Comparison of ENCODE assay signal across 14 cellular contexts in genomic region chr18:48803518-48803917, GRCh38.
A peak's percentile ranks its signal among the peaks of the same experiment; 100 is the strongest.
DNase-seq lines count a peak whose midpoint lies in the region; ATAC-seq, FAIRE-seq and TF ChIP-seq lines count a peak whose summit lies in the region.
"Had no signal": no experiment of that assay in that cellular context is flagged by ENCODE, and none has a peak within 500 bp of the region (broad histone marks: within the 10 kb centered on the region; RNA-seq: fewer than 3 reads in every experiment).

No MANE protein-coding gene starts in this region.

- peaks cover 2 to 4% of the 10 kb centered on the region in 2 experiments for H4K20me1 ChIP-seq in H1 (replicated peaks in 1 of 2; ENCODE audit: control insufficient read depth in 1 of 2, insufficient read depth in 2 of 2, low read length in 2 of 2)
- H4K20me1 ChIP-seq: BLaER1 treated with 17β-estradiol and CSF1 and Interleukin-3, amounts not matched to agents 10 nM and 100 nM had no signal

- FAIRE-seq in GM19239 (lab: Jason Lieb, UNC) (peak; percentile 40), H1 (lab: Jason Lieb, UNC) (no peak)

- no peak overlapping the region for H2BK20ac ChIP-seq in H1 (ENCODE audit: low read length)

- whole genome bisulfite sequencing in H1 (ENCODE audit: extremely low coverage in 1 of 2, insufficient coverage in 1 of 2, insufficient read length in 1 of 2, insufficient replicate concordance in 2 of 2, low coverage in 1 of 2, low lambda C conversion rate in 2 of 2, missing lambda C conversion rate in 1 of 2), 2 experiments, result 68% methylated on average over 3 of the region's 3 CpGs; no CpG with 5 or more reads in 1 of the 2 experiments
- 88% methylated on average over 3 of the region's 3 CpGs for WGBS in psoas muscle, 3 donors

- intact Hi-C loops in activated CD8-positive, alpha-beta T cell treated with anti-CD3 and anti-CD28 coated beads for 36 hours (cut with micrococcal nuclease), result no loop called here
- intact Hi-C loops in psoas muscle (cut with DNase I), result no loop called here

- no peak overlapping the region for H3K27ac ChIP-seq in H1 (ENCODE audit: low read depth, low read length)
- peak overlapping the region; percentile 71 for H3K27ac ChIP-seq in psoas muscle
- H3K27ac ChIP-seq: BLaER1 treated with 17β-estradiol and CSF1 and Interleukin-3, amounts not matched to agents 10 nM and 100 nM had no signal

- H3K4me2 ChIP-seq in H1 (ENCODE audit: insufficient read depth in 1 of 2, low read depth in 2 of 2, low read length in 2 of 2), result no peak overlapping the region

- H2BK15ac ChIP-seq in H1 (ENCODE audit: low read length), result no peak overlapping the region

- no peaks in the 10 kb centered on the region for H3K9me3 ChIP-seq in H1 (ENCODE audit: insufficient read depth in 2 of 2, low read depth in 1 of 2, low read length in 1 of 2)
- H3K9me3 ChIP-seq in psoas muscle, result no peaks in the 10 kb centered on the region
- H3K9me3 ChIP-seq: Peyer's patch had no signal

- no peak overlapping the region for H4K91ac ChIP-seq in H1 (replicated peaks; ENCODE audit: insufficient read length, low read length)

- no peak for ATAC-seq in activated CD8-positive, alpha-beta T cell treated with anti-CD3 and anti-CD28 coated beads for 36 hours
- no peak for ATAC-seq in psoas muscle
- ATAC-seq: stimulated activated naive CD8-positive, alpha-beta T cell treated with anti-CD3 and anti-CD28 coated beads, Interleukin-15, amount 100 ng/mL, for 72 hours had no signal

- no peak overlapping the region for H3K23ac ChIP-seq in H1 (ENCODE audit: insufficient read length)

- no peak overlapping the region for H2BK120ac ChIP-seq in H1 (replicated peaks; ENCODE audit: low read depth, low read length)

- no peak overlapping the region for H2BK5ac ChIP-seq in H1 (ENCODE audit: low read depth, low read length)

- H3K36me3 ChIP-seq in H1 (ENCODE audit: control insufficient read depth in 2 of 4, insufficient read depth in 4 of 4, low read length in 3 of 4) (no peaks in the 10 kb centered on the region), psoas muscle (ENCODE audit: insufficient read depth in 1 of 2, low read depth in 1 of 2) (no peaks in the 10 kb centered on the region)
- H3K36me3 ChIP-seq: Peyer's patch had no signal

- H3K14ac ChIP-seq in H1 (ENCODE audit: insufficient read length), result no peak overlapping the region

- no peaks in the 10 kb centered on the region for H3K36me3 Mint-ChIP-seq in activated CD8-positive, alpha-beta T cell treated with anti-CD3 and anti-CD28 coated beads for 36 hours (ENCODE audit: low read depth)
- H3K36me3 Mint-ChIP-seq in progenitor cell of endocrine pancreas (ENCODE audit: insufficient read depth), result no peaks in the 10 kb centered on the region

- no peaks in the 10 kb centered on the region for H3K79me1 ChIP-seq in H1 (ENCODE audit: low read depth, low read length)

- no peak overlapping the region for H2AFZ ChIP-seq in H1 (ENCODE audit: low read length)

- H4K8ac ChIP-seq in H1 (ENCODE audit: extremely low read depth, insufficient read depth, low read length), result no peak overlapping the region

- no peaks in the 10 kb centered on the region for H3K23me2 ChIP-seq in H1 (ENCODE audit: low read depth, low read length)

- no peak for TF ChIP-seq POLR2A in H1 (IDR thresholded peaks at IDR 0.05; ENCODE audit: control extremely low read depth in 1 of 2, low read depth in 2 of 2, low read length in 2 of 2)
- no peak for TF ChIP-seq POLR2A in erythroblast (IDR thresholded peaks at IDR 0.05; ENCODE audit: low read length)

- H3K4me3 Mint-ChIP-seq in activated CD8-positive, alpha-beta T cell treated with anti-CD3 and anti-CD28 coated beads for 36 hours, result no peak overlapping the region
- H3K4me3 Mint-ChIP-seq in progenitor cell of endocrine pancreas (ENCODE audit: low read depth), result no peak overlapping the region
- H3K4me3 Mint-ChIP-seq: stimulated activated naive CD8-positive, alpha-beta T cell treated with anti-CD3 and anti-CD28 coated beads, Interleukin-15, amount 100 ng/mL, for 72 hours had no signal

- no peak overlapping the region for H3K9ac ChIP-seq in H1 (replicated peaks in 1 of 4; ENCODE audit: extremely low read depth in 1 of 4, low read depth in 3 of 4, low read length in 3 of 4)
- H3K9ac ChIP-seq: BLaER1 treated with 17β-estradiol and CSF1 and Interleukin-3, amounts not matched to agents 10 nM and 100 nM had no signal

- H2AK5ac ChIP-seq in H1 (ENCODE audit: low read depth, low read length), result no peak overlapping the region

- CTCF ChIA-PET in activated CD8-positive, alpha-beta T cell treated with anti-CD3 and anti-CD28 coated beads for 36 hours (lab: Charles Lee), result no interaction called here
- CTCF ChIA-PET in H1 (lab: Charles Lee; ENCODE audit: partially characterized antibody), result interaction anchor here (1.0 to 1.7 kb wide), 4 partner anchors 10 to 110 kb away, joined by 3 to 4 read pairs (median 4); no protein-coding TSS in a partner anchor

- TF ChIP-seq EP300 in H1 (IDR thresholded peaks at IDR 0.05; ENCODE audit: borderline replicate concordance in 1 of 2, low read depth in 2 of 2, low read length in 2 of 2), result no peak

- H3K4me1 Mint-ChIP-seq in activated CD8-positive, alpha-beta T cell treated with anti-CD3 and anti-CD28 coated beads for 36 hours (ENCODE audit: low read depth), result peaks cover 76% of the 10 kb centered on the region
- peaks cover 3% of the 10 kb centered on the region for H3K4me1 Mint-ChIP-seq in progenitor cell of endocrine pancreas (ENCODE audit: low read depth)

- H2BK12ac ChIP-seq in H1 (ENCODE audit: low read depth, low read length), result no peak overlapping the region

- no peak for DNase-seq in GM19239 (ENCODE audit: insufficient read length, low spot score)
- no peak for DNase-seq in activated CD8-positive, alpha-beta T cell treated with anti-CD3 and anti-CD28 coated beads for 36 hours
- peak in 1 of 2 experiments; percentile 37 for DNase-seq in H1 (ENCODE audit: low read depth in 1 of 2, low spot score in 2 of 2)
- DNase-seq in psoas muscle, result peak in 1 of 2 donors; percentile 25
- DNase-seq in T-helper 2 cell, result no peak
- no peak for DNase-seq in central memory CD4-positive, alpha-beta T cell
- no peak for DNase-seq in progenitor cell of endocrine pancreas (ENCODE audit: low spot score, unreplicated experiment)
- DNase-seq in erythroblast (lab: John Stamatoyannopoulos, UW), result no peak
- DNase-seq: NCI-H1048; NCI-H510A treated with DMSO at 0.1 percent for 48 hours; stimulated activated CD4-positive, alpha-beta T cell treated with anti-CD3 and anti-CD28 coated beads, Interleukin-4, amount 100 ng/mL, for 1 hour had no signal

- H3K18ac ChIP-seq in H1 (ENCODE audit: extremely low read depth, low read length), result no peak overlapping the region

- H3K9me3 Mint-ChIP-seq in activated CD8-positive, alpha-beta T cell treated with anti-CD3 and anti-CD28 coated beads for 36 hours, result no peaks in the 10 kb centered on the region
- no peaks in the 10 kb centered on the region for H3K9me3 Mint-ChIP-seq in progenitor cell of endocrine pancreas (ENCODE audit: low read depth)

- POLR2A ChIA-PET in activated CD8-positive, alpha-beta T cell treated with anti-CD3 and anti-CD28 coated beads for 36 hours (lab: Charles Lee), result interaction anchor here (1.9 kb wide), 1 partner anchor 138 kb away, joined by 4 read pairs; no protein-coding TSS in a partner anchor
- POLR2A ChIA-PET in H1 (lab: Charles Lee; ENCODE audit: partially characterized antibody), result no interaction called here

- no peak overlapping the region for H4K5ac ChIP-seq in H1 (ENCODE audit: insufficient read length, low read depth, low read length)

- H3K4me1 ChIP-seq in H1 (replicated peaks in 1 of 4; ENCODE audit: control insufficient read depth in 3 of 4, insufficient read depth in 4 of 4, low read length in 3 of 4), result no peaks in the 10 kb centered on the region
- H3K4me1 ChIP-seq in psoas muscle, result peaks cover 35% of the 10 kb centered on the region

- H3K4me3 ChIP-seq in H1 (ENCODE audit: extremely low read depth in 1 of 4, insufficient read depth in 2 of 4, low read depth in 3 of 4, low read length in 4 of 4) (no peak overlapping the region), psoas muscle (no peak overlapping the region)
- H3K4me3 ChIP-seq: BLaER1 treated with 17β-estradiol and CSF1 and Interleukin-3, amounts not matched to agents 10 nM and 100 nM; Peyer's patch had no signal

- H3K27me3 Mint-ChIP-seq in activated CD8-positive, alpha-beta T cell treated with anti-CD3 and anti-CD28 coated beads for 36 hours, result no peaks in the 10 kb centered on the region
- H3K27me3 Mint-ChIP-seq in progenitor cell of endocrine pancreas, result no peaks in the 10 kb centered on the region
- H3K27me3 Mint-ChIP-seq: stimulated activated naive CD8-positive, alpha-beta T cell treated with anti-CD3 and anti-CD28 coated beads, Interleukin-15, amount 100 ng/mL, for 72 hours had no signal

- H3K27ac Mint-ChIP-seq in activated CD8-positive, alpha-beta T cell treated with anti-CD3 and anti-CD28 coated beads for 36 hours, result peak overlapping the region; percentile 6
- H3K27ac Mint-ChIP-seq in progenitor cell of endocrine pancreas, result no peak overlapping the region

- H3K79me2 ChIP-seq in H1 (ENCODE audit: control insufficient read depth in 1 of 2, insufficient read depth in 2 of 2, low read length in 2 of 2), result no peaks in the 10 kb centered on the region

- no peak for TF ChIP-seq RAD21 in H1 (IDR thresholded peaks at IDR 0.05 in 1 of 2, conservative IDR thresholded peaks at IDR 0.05 in 1 of 2; ENCODE audit: low read depth in 2 of 2, low read length in 2 of 2)

- TF ChIP-seq CTCF in activated CD8-positive, alpha-beta T cell treated with anti-CD3 and anti-CD28 coated beads for 36 hours (IDR thresholded peaks at IDR 0.05), result no peak
- no peak for TF ChIP-seq CTCF in H1 (IDR thresholded peaks at IDR 0.05; ENCODE audit: control extremely low read depth in 1 of 3, insufficient read depth in 1 of 3, low read depth in 1 of 3, low read length in 3 of 3)
- no peak for TF ChIP-seq CTCF in psoas muscle (IDR thresholded peaks at IDR 0.05)
- TF ChIP-seq CTCF in progenitor cell of endocrine pancreas (IDR thresholded peaks at IDR 0.05; ENCODE audit: unreplicated experiment), result no peak

- no peak overlapping the region for H3K4ac ChIP-seq in H1 (replicated peaks; ENCODE audit: insufficient read length, low read depth, low read length)

- no peak overlapping the region for H3K56ac ChIP-seq in H1 (replicated peaks; ENCODE audit: insufficient read length, low read depth, low read length)

- H3K27me3 ChIP-seq in H1 (replicated peaks in 1 of 4; ENCODE audit: control insufficient read depth in 3 of 4, extremely low read depth in 1 of 4, insufficient read depth in 3 of 4, low read length in 3 of 4), result no peaks in the 10 kb centered on the region; a peak in 1 of 7 replicates
- no peaks in the 10 kb centered on the region for H3K27me3 ChIP-seq in psoas muscle (ENCODE audit: insufficient read depth in 3 of 3, low read length in 2 of 3)
- H3K27me3 ChIP-seq: BLaER1 treated with 17β-estradiol and CSF1 and Interleukin-3, amounts not matched to agents 10 nM and 100 nM; Peyer's patch had no signal

TF ChIP-seq in H1, 55 proteins besides CTCF, POLR2A, EP300 and RAD21 (continues in another document):
- no peak for TF ChIP-seq BRCA1 (IDR thresholded peaks at IDR 0.05; ENCODE audit: low read depth, low read length)
